8 cellular contexts compared by ENCODE assay signal in genomic region chr19:796692-797527, GRCh38. TPM values are rescaled to one million over a fixed set of nuclear protein-coding genes. Genes with fewer than 3 reads are reported as not detected.
A peak's percentile ranks its signal among the peaks of the same experiment; 100 is the strongest.
DNase-seq lines count a peak whose midpoint lies in the region; ATAC-seq, FAIRE-seq and TF ChIP-seq lines count a peak whose summit lies in the region.

Gene PTBP1, plus strand, starts transcription at chr19:797452. Its CDS starts 46 bp downstream, at chr19:797498.

- H3K4me3 ChIP-seq in cardiac muscle cell (peak within 1 kb of the TSS; percentile 97), parathyroid adenoma (ENCODE audit: low read depth, low read length) (peak within 1 kb of the TSS; percentile 72), tibial nerve (peak within 1 kb of the TSS; percentile 91 to 96 (median 94))

- H3K27me3 ChIP-seq in cardiac muscle cell = no peaks in the 10 kb centered on the region
- no peaks in the 10 kb centered on the region for H3K27me3 ChIP-seq in parathyroid adenoma (ENCODE audit: control insufficient read depth, insufficient read depth, low read length)
- no peaks in the 10 kb centered on the region for H3K27me3 ChIP-seq in tibial nerve

- H3K9me3 ChIP-seq in cardiac muscle cell (ENCODE audit: low read depth) = no peaks in the 10 kb centered on the region
- no peaks in the 10 kb centered on the region for H3K9me3 ChIP-seq in parathyroid adenoma (ENCODE audit: control insufficient read depth, low read length)
- no peaks in the 10 kb centered on the region for H3K9me3 ChIP-seq in tibial nerve

- H3K36me3 ChIP-seq in cardiac muscle cell (no peaks in the 10 kb centered on the region), parathyroid adenoma (ENCODE audit: control insufficient read depth, insufficient read depth, low read length) (no peaks in the 10 kb centered on the region), tibial nerve (peaks cover 0 to 10% (median 0%) of the 10 kb centered on the region in 3 donors)

- TF ChIP-seq CTCF in cardiac muscle cell (IDR thresholded peaks at IDR 0.05; ENCODE audit: low read depth, low read length) (peak; percentile 8), parathyroid adenoma (IDR thresholded peaks at IDR 0.05) (peak; percentile 35), tibial nerve (IDR thresholded peaks at IDR 0.05) (peak in 3 of 5 experiments; percentile 15 to 40 (median 17))

- peak; percentile 76 to 90 for TF ChIP-seq EP300 in tibial nerve (IDR thresholded peaks at IDR 0.05)

- no peaks in the 10 kb centered on the region for H3K9me3 Mint-ChIP-seq in T-cell

- peak within 1 kb of the TSS; percentile 86 to 94 (median 93) for H3K4me3 Mint-ChIP-seq in T-cell

- POLR2A ChIA-PET in T-cell (lab: Charles Lee) = interaction anchor here in 1 of 2 donors (0.8 kb wide), 1 partner anchor 225 kb away, joined by 3 read pairs; the partner anchor contains the start of gene RNU6-2

- peaks cover 27% of the 10 kb centered on the region for H3K79me2 ChIP-seq in parathyroid adenoma

- H3K27ac ChIP-seq in adipose tissue (ENCODE audit: low read depth, low read length) (peak within 1 kb of the TSS; percentile 90), cardiac muscle cell (peak within 1 kb of the TSS; percentile 99), parathyroid adenoma (peak within 1 kb of the TSS; percentile 96), tibial nerve (peak within 1 kb of the TSS; percentile 95 to 100 (median 98))

- WGBS in adipose tissue, 3 donors = 0 to 1% (median 1%) methylated on average over 73 to 83 of the region's 83 CpGs
- 1 to 2% methylated on average over 58 to 59 of the region's 83 CpGs for WGBS in tibial nerve, 2 donors

- TF ChIP-seq POLR2A in GM12891 (IDR thresholded peaks at IDR 0.05; ENCODE audit: low read depth, low read length) = peak; percentile 94
- peak; percentile 65 to 78 for TF ChIP-seq POLR2A in tibial nerve (IDR thresholded peaks at IDR 0.05)

- CTCF ChIA-PET in T-cell (lab: Charles Lee) = interaction anchor here in 1 of 2 donors (0.9 kb wide), 1 partner anchor 134 kb away, joined by 3 read pairs; the partner anchor contains the start of gene RNF126

- H3K27ac Mint-ChIP-seq in T-cell = peak within 1 kb of the TSS; percentile 91 to 94

- H3K4me2 ChIP-seq in parathyroid adenoma (ENCODE audit: low read length) = peak within 1 kb of the TSS; percentile 89

- ATAC-seq in HG02840 (IDR thresholded peaks at IDR 0.05; ENCODE audit: low FRiP score, unreplicated experiment) (peak; percentile 78), T-cell (replicated peaks in 1 of 4) (peak; percentile 82 to 88 (median 84))

- H2AFZ ChIP-seq in parathyroid adenoma = peak within 1 kb of the TSS; percentile 100

- H3K9ac ChIP-seq in parathyroid adenoma = peak within 1 kb of the TSS; percentile 92

- peak; percentile 99 for DNase-seq in GM12891 (ENCODE audit: insufficient read length, low spot score)
- peak; percentile 99 for DNase-seq in NCI-H1436 treated with DMSO at 0.1 percent for 48 hours (lab: John Stamatoyannopoulos, UW)
- DNase-seq in T-cell = peak; percentile 95 to 100 (median 100)
- DNase-seq in cardiac muscle cell (ENCODE audit: low read depth in 1 of 2, low spot score in 1 of 2) = peak; percentile 100
- peak; percentile 99 for DNase-seq in tibial nerve (ENCODE audit: low spot score in 2 of 2)

- H3K36me3 Mint-ChIP-seq in T-cell = no peaks in the 10 kb centered on the region

- H3K4me1 Mint-ChIP-seq in T-cell = peaks cover 32 to 36% (median 34%) of the 10 kb centered on the region in 3 donors

- no peaks in the 10 kb centered on the region for H3K27me3 Mint-ChIP-seq in T-cell

- FAIRE-seq in GM12891 (lab: Jason Lieb, UNC) = peak; percentile 100

- H3K4me1 ChIP-seq in cardiac muscle cell (ENCODE audit: low read depth) (peaks cover 27% of the 10 kb centered on the region), parathyroid adenoma (peaks cover 26% of the 10 kb centered on the region), tibial nerve (peaks cover 9 to 61% (median 43%) of the 10 kb centered on the region in 4 donors)

TF ChIP-seq in GM12891, 5 proteins besides CTCF, POLR2A, EP300 and RAD21:
- TF ChIP-seq TAF1 (IDR thresholded peaks at IDR 0.05; ENCODE audit: low read depth, low read length) = peak; percentile 76
- no peak for TF ChIP-seq SPI1 (IDR thresholded peaks at IDR 0.05; ENCODE audit: low read depth, low read length)
- 0 out of 2 replicates have a peak, but pooled peaks have one; percentile 39 for TF ChIP-seq POU2F2 (IDR thresholded peaks at IDR 0.05; ENCODE audit: low read depth, low read length)
- no peak for TF ChIP-seq PAX5 (IDR thresholded peaks at IDR 0.05; ENCODE audit: insufficient read depth, low read length, severe bottlenecking)
- peak; percentile 96 for TF ChIP-seq POLR2AphosphoS5 (IDR thresholded peaks at IDR 0.05; ENCODE audit: low read depth, low read length)

RNA-seq across cellular contexts. Expression of gene PTBP1, which starts in this region (rescaled TPM):
- polyA plus RNA-seq in GM12891 (2012; ENCODE audit: low read depth, missing spikeins) = 196 TPM
- 100 to 1,000 TPM; 307 to 343 (median 316) TPM for total RNA-seq in T-cell
- polyA plus RNA-seq in adipose tissue = 100 to 1,000 TPM in 2 of 3 donors, 10 to 100 TPM in 1; 51.6 to 125 (median 119) TPM
- 92.0 and 92.7 TPM in 2 replicates for total RNA-seq in cardiac muscle cell
- polyA plus RNA-seq in cardiac muscle cell = 110 and 111 TPM in 2 replicates
- total RNA-seq in tibial nerve = 100 to 1,000 TPM; 118 to 205 (median 141) TPM

Comparison
In these comparisons a context has a peak if more than half of its experiments do, and no peak if none do; other contexts are left out.
1. Peak in every context shown above with its lines: DNase-seq, ATAC-seq, H3K4me3 ChIP-seq and H3K27ac ChIP-seq.